In genomic region chr17:27464019-27464418, GRCh38 we compare ENCODE assay signal across 1 cellular context.
TF ChIP-seq lines count a peak whose summit lies in the region.

No MANE protein-coding gene starts in this region.

TF ChIP-seq in H1, 55 proteins besides CTCF, POLR2A, EP300 and RAD21:
- TF ChIP-seq E2F6 (IDR thresholded peaks at IDR 0.05) = peak; percentile 26; the same call in 1 of the 2 replicates
